17 cellular contexts compared by ENCODE assay signal in genomic region chr2:238974061-238974460, GRCh38.
DNase-seq lines count a peak whose midpoint lies in the region; ATAC-seq and TF ChIP-seq lines count a peak whose summit lies in the region.
"Had no signal": no experiment of that assay in that cellular context is flagged by ENCODE, and none has a peak within 500 bp of the region (broad histone marks: within the 10 kb centered on the region; RNA-seq: fewer than 3 reads in every experiment).

No MANE protein-coding gene starts in this region.

- CTCF ChIA-PET in T-cell (lab: Charles Lee): no interaction called here

- TF ChIP-seq CTCF in brain microvascular endothelial cell (IDR thresholded peaks at IDR 0.05; ENCODE audit: low read depth, low read length, missing control alignments): no peak
- TF ChIP-seq CTCF in fibroblast of pulmonary artery (IDR thresholded peaks at IDR 0.05; ENCODE audit: low read length, missing control alignments): no peak
- TF ChIP-seq CTCF in prostate gland (IDR thresholded peaks at IDR 0.05): no peak

- no peaks in the 10 kb centered on the region for H3K36me3 Mint-ChIP-seq in T-cell
- H3K36me3 Mint-ChIP-seq: CD8-positive, alpha-beta T cell had no signal

- WGBS in aorta, 2 donors: 42 to 43% methylated on average over 4 of the region's 4 CpGs
- WGBS in prostate gland: 33% methylated on average over 4 of the region's 4 CpGs

- POLR2A ChIA-PET in T-cell (lab: Charles Lee): no interaction called here

- H3K27ac ChIP-seq in brain microvascular endothelial cell: no peak overlapping the region
- no peak overlapping the region for H3K27ac ChIP-seq in aorta (ENCODE audit: low read depth in 1 of 2, low read length in 2 of 2)
- no peak overlapping the region for H3K27ac ChIP-seq in prostate gland
- H3K27ac ChIP-seq: HL-60, pancreas had no signal

- ATAC-seq in aorta (ENCODE audit: low FRiP score) (peak; percentile 49), T-cell (replicated peaks in 1 of 4) (no peak)
- ATAC-seq: activated CD8-positive, alpha-beta T cell treated with anti-CD3 and anti-CD28 coated beads, Interleukin-2, amount 10 ng/mL, durations not matched to agents 7 days and 5 days; CD8-positive, alpha-beta T cell; mucosa of descending colon; stimulated activated naive CD8-positive, alpha-beta T cell treated with anti-CD3 and anti-CD28 coated beads, Interleukin-15, Interleukin-2, amounts not matched to agents 100 U/mL and 50 U/mL, for 24 hours had no signal

- H3K4me3 ChIP-seq in brain microvascular endothelial cell (ENCODE audit: low read depth, low read length) (no peak overlapping the region), fibroblast of pulmonary artery (replicated peaks; ENCODE audit: low read depth, low read length) (no peak overlapping the region), aorta (ENCODE audit: low read length in 2 of 2) (no peak overlapping the region), prostate gland (no peak overlapping the region), HAP-1 (no peak overlapping the region)
- H3K4me3 ChIP-seq: mucosa of descending colon, pancreas had no signal

- peaks cover 11 to 17% (median 13%) of the 10 kb centered on the region in 3 donors for H3K9me3 Mint-ChIP-seq in T-cell

- H3K4me1 Mint-ChIP-seq in T-cell: no peaks in the 10 kb centered on the region

- H3K4me3 Mint-ChIP-seq in T-cell: no peak overlapping the region
- H3K4me3 Mint-ChIP-seq: activated CD8-positive, alpha-beta T cell treated with anti-CD3 and anti-CD28 coated beads, Interleukin-2, amount 10 ng/mL, durations not matched to agents 7 days and 5 days; CD8-positive, alpha-beta T cell had no signal

- peaks cover 15 to 41% of the 10 kb centered on the region in 2 donors for H3K27me3 Mint-ChIP-seq in T-cell

- peak; percentile 25 for DNase-seq in HT1080 (ENCODE audit: low read depth)
- DNase-seq in brain microvascular endothelial cell: peak; percentile 25
- peak; percentile 57 for DNase-seq in fibroblast of pulmonary artery (ENCODE audit: low read depth)
- DNase-seq in aorta: no peak
- no peak for DNase-seq in prostate gland (ENCODE audit: low spot score)
- no peak for DNase-seq in HAP-1 (ENCODE audit: low spot score in 2 of 2)
- DNase-seq in T-cell: no peak
- DNase-seq: activated CD8-positive, alpha-beta T cell treated with anti-CD3 and anti-CD28 coated beads, Interleukin-2, amount 10 ng/mL, durations not matched to agents 7 days and 5 days; CD8-positive, alpha-beta T cell; effector memory CD4-positive, alpha-beta T cell; KG1; mucosa of descending colon; NCI-H1436 treated with DMSO at 0.1 percent for 48 hours; NCI-H510A; pancreas; stimulated activated naive CD8-positive, alpha-beta T cell treated with anti-CD3 and anti-CD28 coated beads, Interleukin-15, Interleukin-2, amounts not matched to agents 100 U/mL and 50 U/mL, for 24 hours had no signal

- no peak for TF ChIP-seq POLR2A in prostate gland (IDR thresholded peaks at IDR 0.05)

- no peak overlapping the region for H3K27ac Mint-ChIP-seq in T-cell
- H3K27ac Mint-ChIP-seq: activated CD8-positive, alpha-beta T cell treated with anti-CD3 and anti-CD28 coated beads, Interleukin-2, amount 10 ng/mL, durations not matched to agents 7 days and 5 days; CD8-positive, alpha-beta T cell had no signal

- H3K36me3 ChIP-seq in brain microvascular endothelial cell (replicated peaks) (no peaks in the 10 kb centered on the region), aorta (ENCODE audit: control insufficient read depth in 1 of 2, insufficient read depth in 2 of 2, low read length in 1 of 2) (no peaks in the 10 kb centered on the region), prostate gland (no peaks in the 10 kb centered on the region), HAP-1 (replicated peaks) (no peaks in the 10 kb centered on the region)
- H3K36me3 ChIP-seq: pancreas had no signal

- in situ Hi-C loops in brain microvascular endothelial cell (cut with HindIII; ENCODE audit: low pct_ligation_motif_present, low sequenced_read_pairs): no loop called here
- in situ Hi-C loops in HAP-1 (cut with MboI; ENCODE audit: low sequenced_read_pairs): no loop called here

- H3K4me1 ChIP-seq in aorta (ENCODE audit: control insufficient read depth in 1 of 2, insufficient read depth in 2 of 2, low read length in 2 of 2) (no peaks in the 10 kb centered on the region), prostate gland (replicated peaks) (no peaks in the 10 kb centered on the region), HAP-1 (no peaks in the 10 kb centered on the region)
- H3K4me1 ChIP-seq: pancreas had no signal

- H3K27me3 ChIP-seq in brain microvascular endothelial cell (replicated peaks): no peaks in the 10 kb centered on the region
- H3K27me3 ChIP-seq in aorta (ENCODE audit: control insufficient read depth in 1 of 2, insufficient read depth in 2 of 2, low read length in 1 of 2): no peaks in the 10 kb centered on the region
- no peaks in the 10 kb centered on the region for H3K27me3 ChIP-seq in prostate gland (replicated peaks; ENCODE audit: insufficient read depth)
- no peaks in the 10 kb centered on the region for H3K27me3 ChIP-seq in HAP-1 (ENCODE audit: low read depth)
- H3K27me3 ChIP-seq: pancreas had no signal

- H3K9me3 ChIP-seq in aorta (ENCODE audit: control insufficient read depth, low read length) (peaks cover 3% of the 10 kb centered on the region), prostate gland (no peaks in the 10 kb centered on the region), HAP-1 (no peaks in the 10 kb centered on the region)
- H3K9me3 ChIP-seq: mucosa of descending colon, pancreas had no signal

- intact Hi-C loops in aorta (cut with DNase I): no loop called here
- intact Hi-C loops in prostate gland (cut with DNase I): loop anchor here (10.0 kb wide), 1 partner anchor 619 kb away; no protein-coding TSS in a partner anchor

Comparison
In these comparisons a context has a peak if more than half of its experiments do, and no peak if none do; other contexts are left out.
1. DNase-seq: peak in HT1080 (single experiment), brain microvascular endothelial cell (single experiment) and fibroblast of pulmonary artery (single experiment); none in aorta (0 of 2), prostate gland (single experiment), HAP-1 (0 of 2) and T-cell (0 of 34).